12 cellular contexts compared by ENCODE assay signal in the genomic region with DNA sequence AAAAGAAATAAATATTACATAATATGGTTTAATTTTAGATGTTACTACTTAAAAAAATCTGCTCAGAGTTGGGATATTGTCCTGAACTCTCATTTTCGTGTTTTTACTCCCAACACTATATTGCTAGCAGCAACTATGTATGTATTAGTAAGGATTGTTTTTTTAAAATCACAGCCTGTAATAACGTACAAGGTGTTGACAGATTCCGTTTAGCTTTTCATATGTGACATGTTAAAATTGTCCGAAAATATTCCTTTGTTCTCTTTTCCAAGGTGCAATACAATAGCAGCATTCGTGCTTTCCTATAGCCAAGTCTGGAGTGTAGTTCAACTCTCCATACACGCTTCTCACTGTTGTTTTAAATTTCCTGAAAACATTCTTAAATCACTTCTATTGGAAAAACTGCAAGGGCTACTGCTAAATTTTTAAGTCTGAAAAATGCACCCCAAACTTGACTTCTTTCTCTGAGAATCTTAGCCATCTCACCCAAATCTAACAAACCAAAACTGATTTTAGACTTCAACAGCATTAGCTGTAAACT. TPM values are rescaled to one million over a fixed set of nuclear protein-coding genes. Genes with fewer than 3 reads are reported as not detected.
DNase-seq lines count a peak whose midpoint lies in the region; ATAC-seq, FAIRE-seq and TF ChIP-seq lines count a peak whose summit lies in the region.
"Had no signal": no experiment of that assay in that cellular context is flagged by ENCODE, and none has a peak within 500 bp of the region (broad histone marks: within the 10 kb centered on the region; RNA-seq: fewer than 3 reads in every experiment).

No MANE protein-coding gene starts in this region.

- TF ChIP-seq CTCF in A549 (IDR thresholded peaks at IDR 0.05) (no peak), WERI-Rb-1 (IDR thresholded peaks at IDR 0.05; ENCODE audit: low read depth, low read length) (no peak), omental fat pad (IDR thresholded peaks at IDR 0.05) (no peak)

- H3K4me3 ChIP-seq in A549, result no peak overlapping the region
- no peak overlapping the region for H3K4me3 ChIP-seq in WERI-Rb-1 (ENCODE audit: low read depth, low read length)
- H3K4me3 ChIP-seq in iPS-18a (ENCODE audit: low read length), result peak overlapping the region; percentile 48

- TF ChIP-seq RAD21 in A549 (conservative IDR thresholded peaks at IDR 0.05 in 1 of 2, IDR thresholded peaks at IDR 0.05 in 1 of 2), result no peak

- ATAC-seq in A549 (no peak), HG02623 (IDR thresholded peaks at IDR 0.05; ENCODE audit: unreplicated experiment) (no peak), omental fat pad (ENCODE audit: low FRiP score) (no peak)
- ATAC-seq: left colon, sciatic nerve had no signal

- POLR2A ChIA-PET in A549 (lab: Yijun Ruan, JAX), result interaction anchor here (1.3 to 10.6 kb wide), 4 partner anchors 9 to 1865 kb away, joined by 4 to 238 read pairs (median 106); a partner anchor contains a TSS

- peak overlapping the region; percentile 94 for H3K4me2 ChIP-seq in A549

- 11% methylated on average over 6 of the region's 6 CpGs for WGBS in A549 (ENCODE audit: missing lambda C conversion rate)

- H3K27ac ChIP-seq in A549 (peak overlapping the region; percentile 95 to 100), WERI-Rb-1 (peak overlapping the region; percentile 78), iPS-18a (ENCODE audit: low read length) (peak overlapping the region; percentile 98)

- DNase-seq in A549 (ENCODE audit: low read depth in 1 of 2, low spot score in 1 of 2) (no peak), WERI-Rb-1 (no peak), AG08396 (ENCODE audit: low spot score) (no peak), omental fat pad (ENCODE audit: low spot score) (no peak)
- DNase-seq in activated CD4-positive, CD25-positive, alpha-beta regulatory T cell treated with anti-CD3 and anti-CD28 coated beads, Interleukin-2, amount 50 U/mL, for 72 hours, result no peak
- DNase-seq: erythroblast, left colon, NCI-H1105 had no signal

- TF ChIP-seq POLR2A in A549 (IDR thresholded peaks at IDR 0.05; ENCODE audit: low read length), result no peak

- CTCF ChIA-PET in A549 (lab: Yijun Ruan, JAX), result interaction anchor here (0.6 to 2.1 kb wide), 3 partner anchors 36 to 75 kb away, joined by 3 to 7 read pairs (median 4); no protein-coding TSS in a partner anchor

- FAIRE-seq in A549 (lab: Jason Lieb, UNC) (no peak), G401.6 (lab: Jason Lieb, UNC) (peak; percentile 31)

- H3K36me3 ChIP-seq in WERI-Rb-1 (no peaks in the 10 kb centered on the region), iPS-18a (ENCODE audit: control insufficient read depth, low read depth, low read length) (no peaks in the 10 kb centered on the region)

- H3K27me3 ChIP-seq in WERI-Rb-1 (ENCODE audit: insufficient read depth, low read depth, severe bottlenecking), result no peaks in the 10 kb centered on the region
- H3K27me3 ChIP-seq in iPS-18a (ENCODE audit: control insufficient read depth, insufficient read depth, low read length), result no peaks in the 10 kb centered on the region

- H3K9ac ChIP-seq in iPS-18a (ENCODE audit: low read length), result peak overlapping the region; percentile 99

- H3K4me1 ChIP-seq in A549, result peaks cover 41% of the 10 kb centered on the region
- peaks cover 38% of the 10 kb centered on the region for H3K4me1 ChIP-seq in iPS-18a (ENCODE audit: control insufficient read depth, low read depth, low read length)

- no peak for TF ChIP-seq EP300 in A549 (IDR thresholded peaks at IDR 0.05)

- no peaks in the 10 kb centered on the region for H3K9me3 ChIP-seq in A549
- H3K9me3 ChIP-seq in WERI-Rb-1 (ENCODE audit: severe bottlenecking), result no peaks in the 10 kb centered on the region
- H3K9me3 ChIP-seq in iPS-18a (ENCODE audit: control insufficient read depth, low read depth, low read length), result no peaks in the 10 kb centered on the region

TF ChIP-seq in A549, 52 proteins besides CTCF, POLR2A, EP300 and RAD21:
- TF ChIP-seq FOXS1 (CRISPR knock-in tag; IDR thresholded peaks at IDR 0.05), result no peak
- TF ChIP-seq NFE2L2 (conservative IDR thresholded peaks at IDR 0.05; ENCODE audit: low read length), result no peak
- TF ChIP-seq JUN (IDR thresholded peaks at IDR 0.05), result no peak
TF ChIP-seq in A549: peak in this region for 0.

RNA-seq across cellular contexts. Expression of gene HFE, which starts 58.9 kb away (rescaled TPM):
- polyA plus RNA-seq in A549 (2011; rRNA removed) (31.7 and 35.9 TPM in 2 replicates), A549 (2017; fragmentation: RNase III; extraction: RNeasy Plus Mini Kit Qiagen cat#74134 plus additional on column Dnase treatment) (15.5 to 19.9 TPM (median 18.1 TPM) in 3 replicates)
- 14.3 and 14.8 TPM in 2 replicates for polyA plus RNA-seq in A549 (2012; cell fraction: cytosol; rRNA removed)
- polyA plus RNA-seq in A549 (2012; cell fraction: nucleus; rRNA removed), result 16.5 and 16.8 TPM in 2 replicates
- 25.1 and 35.6 TPM in 2 replicates for polyA minus RNA-seq in A549 (2011; rRNA and poly(A)+ RNA removed)
- total RNA-seq in omental fat pad, result 10 to 100 TPM in 1 of 4 donors, 1 to 10 TPM in 3; 5.3 to 10.7 (median 8.8) TPM
